37 cellular contexts compared by ENCODE assay signal in the genomic region with DNA sequence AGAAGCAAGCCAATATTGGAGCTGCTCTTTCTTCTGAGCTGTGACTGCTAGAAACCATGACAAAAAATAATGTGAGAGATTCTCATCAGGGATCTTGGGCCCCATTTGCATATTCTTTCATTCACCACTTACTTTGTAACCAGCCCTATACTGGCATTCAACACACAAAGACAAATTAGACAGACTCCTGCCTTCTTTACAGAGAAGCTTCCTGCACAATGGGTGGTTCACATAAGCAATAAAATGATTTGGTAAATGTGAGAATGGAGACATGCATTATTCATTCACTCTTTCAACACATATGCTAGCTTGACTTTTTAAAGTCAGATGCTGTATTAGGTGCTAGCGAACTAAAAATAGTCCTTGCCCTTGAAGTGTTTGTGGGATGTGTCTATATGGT.
"Had no signal": no experiment of that assay in that cellular context is flagged by ENCODE, and none has a peak within 500 bp of the region (broad histone marks: within the 10 kb centered on the region; RNA-seq: fewer than 3 reads in every experiment).

No MANE protein-coding gene starts in this region.

- H3K27me3 Mint-ChIP-seq: activated naive CD4-positive, alpha-beta T cell treated with anti-CD3 and anti-CD28 coated beads, Interleukin-2, amount 10 ng/mL, durations not matched to agents 7 days and 5 days; activated naive CD4-positive, alpha-beta T cell treated with anti-CD3 and anti-CD28 coated beads, Interleukin-2, amount 50 U/mL, for 24 hours; activated naive CD8-positive, alpha-beta T cell treated with anti-CD3 and anti-CD28 coated beads, Interleukin-2, amount 10 ng/mL, durations not matched to agents 7 days and 5 days; activated naive CD8-positive, alpha-beta T cell treated with anti-CD3 and anti-CD28 coated beads, Interleukin-2, amount 50 U/mL, for 24 hours; activated T-cell treated with anti-CD3 and anti-CD28 coated beads, Interleukin-2, amount 50 U/mL, for 24 hours; brain; central memory CD8-positive, alpha-beta T cell had no signal

- H3K36me3 ChIP-seq: adrenal gland, ascending aorta, brain microvascular endothelial cell, breast epithelium, cardiac muscle cell had no signal

- H3K27me3 ChIP-seq: adrenal gland, ascending aorta, body of pancreas, brain microvascular endothelial cell, breast epithelium, cardiac muscle cell had no signal

- H3K36me3 Mint-ChIP-seq: activated naive CD4-positive, alpha-beta T cell treated with anti-CD3 and anti-CD28 coated beads, Interleukin-2, amount 10 ng/mL, durations not matched to agents 7 days and 5 days; activated naive CD4-positive, alpha-beta T cell treated with anti-CD3 and anti-CD28 coated beads, Interleukin-2, amount 50 U/mL, for 24 hours; activated naive CD8-positive, alpha-beta T cell; activated naive CD8-positive, alpha-beta T cell treated with anti-CD3 and anti-CD28 coated beads for 36 hours; activated naive CD8-positive, alpha-beta T cell treated with anti-CD3 and anti-CD28 coated beads, Interleukin-2, amount 10 ng/mL, durations not matched to agents 7 days and 5 days had no signal

- H3K4me3 Mint-ChIP-seq: activated naive CD4-positive, alpha-beta T cell treated with anti-CD3 and anti-CD28 coated beads for 36 hours; activated naive CD4-positive, alpha-beta T cell treated with anti-CD3 and anti-CD28 coated beads, Interleukin-2, amount 10 ng/mL, durations not matched to agents 7 days and 5 days; activated naive CD4-positive, alpha-beta T cell treated with anti-CD3 and anti-CD28 coated beads, Interleukin-2, amount 50 U/mL, for 24 hours; activated naive CD8-positive, alpha-beta T cell; activated naive CD8-positive, alpha-beta T cell treated with anti-CD3 and anti-CD28 coated beads for 36 hours; activated naive CD8-positive, alpha-beta T cell treated with anti-CD3 and anti-CD28 coated beads, Interleukin-2, amount 10 ng/mL, durations not matched to agents 7 days and 5 days; activated naive CD8-positive, alpha-beta T cell treated with anti-CD3 and anti-CD28 coated beads, Interleukin-2, amount 50 U/mL, for 24 hours; activated T-cell treated with anti-CD3 and anti-CD28 coated beads, Interleukin-2, amount 50 U/mL, for 24 hours; activated T-cell treated with anti-CD3 and anti-CD28 coated beads, Interleukin-2, amount 50 U/mL, for 4 hours; activated T-cell treated with anti-CD3 and anti-CD28 coated beads, Interleukin-2, amount 50 U/mL, for 72 hours; activated T-helper 1 cell treated with anti-CD3 and anti-CD28 coated beads, Interleukin-12 subunit alpha, Interleukin-12 subunit beta, Interleukin-2, Interleukin-4 antibody, amounts not matched to agents 30 ng/mL and 10 ng/mL and 1 ng/mL, durations not matched to agents 14 hours and 24 hours and 36 hours; activated T-helper 17 cell treated with anti-CD3 and anti-CD28 coated beads, Interleukin-2, amount 50 U/mL, for 72 hours; brain; central memory CD8-positive, alpha-beta T cell had no signal

- H3K4me1 Mint-ChIP-seq: activated naive CD4-positive, alpha-beta T cell treated with anti-CD3 and anti-CD28 coated beads, Interleukin-2, amount 10 ng/mL, durations not matched to agents 7 days and 5 days; activated naive CD4-positive, alpha-beta T cell treated with anti-CD3 and anti-CD28 coated beads, Interleukin-2, amount 50 U/mL, for 24 hours; activated naive CD8-positive, alpha-beta T cell treated with anti-CD3 and anti-CD28 coated beads for 36 hours; activated naive CD8-positive, alpha-beta T cell treated with anti-CD3 and anti-CD28 coated beads, Interleukin-2, amount 10 ng/mL, durations not matched to agents 7 days and 5 days; activated naive CD8-positive, alpha-beta T cell treated with anti-CD3 and anti-CD28 coated beads, Interleukin-2, amount 50 U/mL, for 24 hours; activated T-helper 17 cell treated with anti-CD3 and anti-CD28 coated beads, Interleukin-2, amount 50 U/mL, for 72 hours; brain; central memory CD8-positive, alpha-beta T cell had no signal

- H3K4me3 ChIP-seq: adrenal gland, ascending aorta, body of pancreas, breast epithelium, cardiac muscle cell had no signal

- H3K27ac ChIP-seq: adrenal gland, ascending aorta, body of pancreas, brain microvascular endothelial cell, breast epithelium, cardiac muscle cell had no signal

- H3K27ac Mint-ChIP-seq: activated naive CD4-positive, alpha-beta T cell treated with anti-CD3 and anti-CD28 coated beads for 36 hours; activated naive CD4-positive, alpha-beta T cell treated with anti-CD3 and anti-CD28 coated beads, Interleukin-2, amount 10 ng/mL, durations not matched to agents 7 days and 5 days; activated naive CD4-positive, alpha-beta T cell treated with anti-CD3 and anti-CD28 coated beads, Interleukin-2, amount 50 U/mL, for 24 hours; activated naive CD4-positive, alpha-beta T cell treated with anti-CD3 and anti-CD28 coated beads, Interleukin-2, amount 50 U/mL, for 72 hours; activated naive CD8-positive, alpha-beta T cell; activated naive CD8-positive, alpha-beta T cell treated with anti-CD3 and anti-CD28 coated beads for 36 hours; activated naive CD8-positive, alpha-beta T cell treated with anti-CD3 and anti-CD28 coated beads, Interleukin-2, amount 10 ng/mL, durations not matched to agents 7 days and 5 days; activated naive CD8-positive, alpha-beta T cell treated with anti-CD3 and anti-CD28 coated beads, Interleukin-2, amount 50 U/mL, for 24 hours; activated T-cell treated with anti-CD3 and anti-CD28 coated beads, Interleukin-2, amount 50 U/mL, for 24 hours; activated T-cell treated with anti-CD3 and anti-CD28 coated beads, Interleukin-2, amount 50 U/mL, for 72 hours; activated T-helper 1 cell treated with anti-CD3 and anti-CD28 coated beads, Interleukin-12 subunit alpha, Interleukin-12 subunit beta, Interleukin-2, Interleukin-4 antibody, amounts not matched to agents 30 ng/mL and 10 ng/mL and 1 ng/mL, durations not matched to agents 14 hours and 24 hours and 36 hours; activated T-helper 17 cell treated with anti-CD3 and anti-CD28 coated beads, Interleukin-2, amount 50 U/mL, for 72 hours; activated T-helper 2 cell treated with anti-CD3 and anti-CD28 coated beads, Interferon-gamma antibody, Interleukin-2, Interleukin-4, amounts not matched to agents 10 μg/mL and 5 μg/mL and 100 μg/mL, durations not matched to agents 14 hours and 24 hours and 36 hours had no signal

- ATAC-seq: activated naive CD4-positive, alpha-beta T cell treated with anti-CD3 and anti-CD28 coated beads, Interleukin-2, amount 50 U/mL, for 72 hours; activated naive CD8-positive, alpha-beta T cell treated with anti-CD3 and anti-CD28 coated beads, Interleukin-2, amount 50 U/mL, for 24 hours; activated T-cell treated with anti-CD3 and anti-CD28 coated beads, Interleukin-2, amount 50 U/mL, for 4 hours; activated T-cell treated with anti-CD3 and anti-CD28 coated beads, Interleukin-2, amount 50 U/mL, for 72 hours; activated T-helper 17 cell treated with anti-CD3 and anti-CD28 coated beads, Interleukin-2, amount 50 U/mL, for 72 hours; body of pancreas had no signal

- H3K9me3 ChIP-seq: adrenal gland, ascending aorta, breast epithelium had no signal

- H3K4me1 ChIP-seq: adrenal gland, ascending aorta, body of pancreas, breast epithelium had no signal

- H3K9me3 Mint-ChIP-seq: activated T-cell treated with anti-CD3 and anti-CD28 coated beads, Interleukin-2, amount 50 U/mL, for 4 hours had no signal

- DNase-seq: activated effector memory CD4-positive, alpha-beta T cell treated with anti-CD3 and anti-CD28 coated beads, Interleukin-2, amount 50 U/mL, for 16 hours; activated effector memory CD4-positive, alpha-beta T cell treated with Interleukin-2 at 50 U/mL for 16 hours; activated gamma-delta T cell; activated gamma-delta T cell treated with Interleukin-2 at 50 U/mL for 16 hours; activated naive CD4-positive, alpha-beta T cell; activated naive CD4-positive, alpha-beta T cell treated with anti-CD3 and anti-CD28 coated beads for 36 hours; activated naive CD4-positive, alpha-beta T cell treated with anti-CD3 and anti-CD28 coated beads, Interleukin-2, amount 10 ng/mL, durations not matched to agents 7 days and 5 days; activated naive CD4-positive, alpha-beta T cell treated with anti-CD3 and anti-CD28 coated beads, Interleukin-2, amount 50 U/mL, for 16 hours; activated naive CD4-positive, alpha-beta T cell treated with Interleukin-2 at 50 U/mL for 16 hours; activated naive CD8-positive, alpha-beta T cell treated with anti-CD3 and anti-CD28 coated beads for 36 hours; activated naive CD8-positive, alpha-beta T cell treated with anti-CD3 and anti-CD28 coated beads, Interleukin-2, amount 10 ng/mL, durations not matched to agents 7 days and 5 days; activated naive CD8-positive, alpha-beta T cell treated with anti-CD3 and anti-CD28 coated beads, Interleukin-2, amount 50 U/mL, for 24 hours; activated T-cell treated with anti-CD3 and anti-CD28 coated beads, Interleukin-2, amount 50 U/mL, for 24 hours; activated T-cell treated with anti-CD3 and anti-CD28 coated beads, Interleukin-2, amount 50 U/mL, for 4 hours; activated T-cell treated with anti-CD3 and anti-CD28 coated beads, Interleukin-2, amount 50 U/mL, for 48 hours; activated T-cell treated with anti-CD3 and anti-CD28 coated beads, Interleukin-2, amount 50 U/mL, for 72 hours; adrenal gland; amniotic stem cell; amygdala; anterior cingulate cortex; aorta; body of pancreas; brain microvascular endothelial cell; caudate nucleus; central memory CD4-positive, alpha-beta T cell; cerebellar nuclear complex had no signal
